29 cellular contexts compared by ENCODE assay signal in the genomic region with DNA sequence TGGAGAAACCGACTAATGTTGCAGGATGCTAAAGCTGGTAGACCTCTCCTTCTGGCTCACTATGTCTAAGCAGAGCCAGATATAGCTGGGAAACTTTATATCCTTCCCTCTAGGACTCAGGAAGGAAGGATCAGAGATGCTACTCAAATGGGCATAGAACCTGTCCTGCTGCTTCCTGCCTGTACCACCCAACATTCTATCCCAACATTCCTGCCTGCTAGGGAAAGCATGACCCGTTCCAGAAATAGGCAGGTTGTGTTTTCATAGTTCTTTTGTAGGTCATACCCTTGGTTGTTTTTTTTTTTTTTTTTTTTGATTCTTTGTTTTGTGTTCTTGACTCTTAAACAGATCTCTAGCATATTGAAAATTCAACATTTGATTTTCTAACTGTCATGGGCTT. TPM values are rescaled to one million over a fixed set of nuclear protein-coding genes. Genes with fewer than 3 reads are reported as not detected.
"Had no signal": no experiment of that assay in that cellular context is flagged by ENCODE, and none has a peak within 500 bp of the region (broad histone marks: within the 10 kb centered on the region; RNA-seq: fewer than 3 reads in every experiment).

No MANE protein-coding gene starts in this region.

- H3K4me1 ChIP-seq: foreskin keratinocyte had no signal

- DNase-seq: activated B cell treated with CpG ODN at 0.5 μM for 24 hours; activated CD4-positive, alpha-beta T cell treated with anti-CD3 and anti-CD28 coated beads for 48 hours; activated CD4-positive, alpha-beta T cell treated with anti-CD3 and anti-CD28 coated beads, Interleukin-2, amount 50 U/mL, for 1 hour; activated CD4-positive, alpha-beta T cell treated with anti-CD3 and anti-CD28 coated beads, Interleukin-2, amount 50 U/mL, for 48 hours; activated CD8-positive, alpha-beta memory T cell treated with anti-CD3 and anti-CD28 coated beads for 24 hours; activated CD8-positive, alpha-beta T cell treated with anti-CD3 and anti-CD28 coated beads for 36 hours; activated effector memory CD4-positive, alpha-beta T cell treated with anti-CD3 and anti-CD28 coated beads, Interleukin-2, amount 50 U/mL, for 16 hours; activated naive CD4-positive, alpha-beta T cell treated with anti-CD3 and anti-CD28 coated beads, Interleukin-2, amount 10 ng/mL, durations not matched to agents 7 days and 5 days; activated naive CD8-positive, alpha-beta T cell treated with anti-CD3 and anti-CD28 coated beads, Interleukin-2, amount 10 ng/mL, durations not matched to agents 7 days and 5 days; activated T-cell treated with anti-CD3 and anti-CD28 coated beads, Interleukin-2, amount 50 U/mL, for 48 hours; brain microvascular endothelial cell; dorsolateral prefrontal cortex; effector memory CD4-positive, alpha-beta T cell; erythroblast; foreskin keratinocyte; gastrocnemius medialis; glutamatergic neuron; T-cell; T1000; WERI-Rb-1 had no signal

- H3K9me3 Mint-ChIP-seq: activated B cell treated with CpG ODN at 0.5 μM for 24 hours; activated CD8-positive, alpha-beta T cell treated with anti-CD3 and anti-CD28 coated beads for 36 hours; activated naive CD4-positive, alpha-beta T cell treated with anti-CD3 and anti-CD28 coated beads, Interleukin-2, amount 10 ng/mL, durations not matched to agents 7 days and 5 days; activated naive CD8-positive, alpha-beta T cell treated with anti-CD3 and anti-CD28 coated beads, Interleukin-2, amount 10 ng/mL, durations not matched to agents 7 days and 5 days; activated T-helper 1 cell treated with anti-CD3 and anti-CD28 coated beads, Interleukin-12 subunit alpha, Interleukin-12 subunit beta, Interleukin-2, Interleukin-4 antibody, amounts not matched to agents 30 ng/mL and 10 ng/mL and 1 ng/mL, durations not matched to agents 14 hours and 24 hours and 36 hours; activated T-helper 2 cell treated with anti-CD3 and anti-CD28 coated beads, Interferon-gamma antibody, Interleukin-2, Interleukin-4, amounts not matched to agents 10 μg/mL and 5 μg/mL and 100 μg/mL, durations not matched to agents 14 hours and 24 hours and 36 hours; central memory CD8-positive, alpha-beta T cell; dendritic cell treated with granulocyte-macrophage colony-stimulating factor and Interleukin-4, amounts not matched to agents 40 ng/mL and 50 ng/mL, for 4 days; T-cell; T-helper 1 cell treated with Interleukin-12 subunit alpha and Interleukin-12 subunit beta and Interleukin-4 antibody, amounts not matched to agents 30 μg/mL and 1 μg/mL, for 36 hours had no signal

- H3K27ac ChIP-seq: brain microvascular endothelial cell, dorsolateral prefrontal cortex, foreskin keratinocyte, gastrocnemius medialis, WERI-Rb-1 had no signal

- H3K4me1 Mint-ChIP-seq: central memory CD8-positive, alpha-beta T cell had no signal

- H3K36me3 Mint-ChIP-seq: activated naive CD4-positive, alpha-beta T cell treated with anti-CD3 and anti-CD28 coated beads, Interleukin-2, amount 10 ng/mL, durations not matched to agents 7 days and 5 days; activated naive CD8-positive, alpha-beta T cell treated with anti-CD3 and anti-CD28 coated beads, Interleukin-2, amount 10 ng/mL, durations not matched to agents 7 days and 5 days; T-cell had no signal

- H3K27ac Mint-ChIP-seq: activated B cell treated with CpG ODN at 0.5 μM for 24 hours; activated CD8-positive, alpha-beta T cell treated with anti-CD3 and anti-CD28 coated beads for 36 hours; activated naive CD4-positive, alpha-beta T cell treated with anti-CD3 and anti-CD28 coated beads, Interleukin-2, amount 10 ng/mL, durations not matched to agents 7 days and 5 days; activated naive CD4-positive, alpha-beta T cell treated with anti-CD3 and anti-CD28 coated beads, Interleukin-2, amount 50 U/mL, for 72 hours; activated naive CD8-positive, alpha-beta T cell treated with anti-CD3 and anti-CD28 coated beads, Interleukin-2, amount 10 ng/mL, durations not matched to agents 7 days and 5 days; activated T-helper 1 cell treated with anti-CD3 and anti-CD28 coated beads, Interleukin-12 subunit alpha, Interleukin-12 subunit beta, Interleukin-2, Interleukin-4 antibody, amounts not matched to agents 30 ng/mL and 10 ng/mL and 1 ng/mL, durations not matched to agents 14 hours and 24 hours and 36 hours; activated T-helper 2 cell treated with anti-CD3 and anti-CD28 coated beads, Interferon-gamma antibody, Interleukin-2, Interleukin-4, amounts not matched to agents 10 μg/mL and 5 μg/mL and 100 μg/mL, durations not matched to agents 14 hours and 24 hours and 36 hours; dendritic cell treated with granulocyte-macrophage colony-stimulating factor and Interleukin-4, amounts not matched to agents 40 ng/mL and 50 ng/mL, for 4 days; T-cell; T-helper 1 cell treated with Interleukin-12 subunit alpha and Interleukin-12 subunit beta and Interleukin-4 antibody, amounts not matched to agents 30 μg/mL and 1 μg/mL, for 36 hours had no signal

- H3K9me3 ChIP-seq: esophagus muscularis mucosa, gastrocnemius medialis had no signal

- H3K36me3 ChIP-seq: brain microvascular endothelial cell, esophagus muscularis mucosa, gastrocnemius medialis, WERI-Rb-1 had no signal

- H3K4me3 ChIP-seq: coronary artery, dorsolateral prefrontal cortex, esophagus muscularis mucosa, gastrocnemius medialis had no signal

- H3K4me3 Mint-ChIP-seq: activated B cell treated with CpG ODN at 0.5 μM for 24 hours; activated CD8-positive, alpha-beta T cell treated with anti-CD3 and anti-CD28 coated beads for 36 hours; activated naive CD4-positive, alpha-beta T cell treated with anti-CD3 and anti-CD28 coated beads, Interleukin-2, amount 10 ng/mL, durations not matched to agents 7 days and 5 days; activated naive CD8-positive, alpha-beta T cell treated with anti-CD3 and anti-CD28 coated beads, Interleukin-2, amount 10 ng/mL, durations not matched to agents 7 days and 5 days; activated T-helper 1 cell treated with anti-CD3 and anti-CD28 coated beads, Interleukin-12 subunit alpha, Interleukin-12 subunit beta, Interleukin-2, Interleukin-4 antibody, amounts not matched to agents 30 ng/mL and 10 ng/mL and 1 ng/mL, durations not matched to agents 14 hours and 24 hours and 36 hours; central memory CD8-positive, alpha-beta T cell; dendritic cell treated with granulocyte-macrophage colony-stimulating factor and Interleukin-4, amounts not matched to agents 40 ng/mL and 50 ng/mL, for 4 days; T-cell; T-helper 1 cell treated with Interleukin-12 subunit alpha and Interleukin-12 subunit beta and Interleukin-4 antibody, amounts not matched to agents 30 μg/mL and 1 μg/mL, for 36 hours had no signal

RNA-seq across cellular contexts. Expression of gene NPNT, which starts 5.3 kb away (rescaled TPM):
- total RNA-seq: activated B cell treated with CpG ODN at 0.5 μM for 24 hours; activated CD8-positive, alpha-beta T cell treated with anti-CD3 and anti-CD28 coated beads for 36 hours; activated naive CD8-positive, alpha-beta T cell treated with anti-CD3 and anti-CD28 coated beads, Interleukin-2, amount 10 ng/mL, durations not matched to agents 7 days and 5 days; activated T-helper 1 cell treated with anti-CD3 and anti-CD28 coated beads, Interleukin-12 subunit alpha, Interleukin-12 subunit beta, Interleukin-2, Interleukin-4 antibody, amounts not matched to agents 30 ng/mL and 10 ng/mL and 1 ng/mL, durations not matched to agents 14 hours and 24 hours and 36 hours; T-helper 2 cell treated with Interferon-gamma antibody and Interleukin-4, amounts not matched to agents 100 ng/mL and 5 ng/mL, for 36 hours had no signal
